Comparison of ENCODE assay signal across 9 cellular contexts in the genomic region with DNA sequence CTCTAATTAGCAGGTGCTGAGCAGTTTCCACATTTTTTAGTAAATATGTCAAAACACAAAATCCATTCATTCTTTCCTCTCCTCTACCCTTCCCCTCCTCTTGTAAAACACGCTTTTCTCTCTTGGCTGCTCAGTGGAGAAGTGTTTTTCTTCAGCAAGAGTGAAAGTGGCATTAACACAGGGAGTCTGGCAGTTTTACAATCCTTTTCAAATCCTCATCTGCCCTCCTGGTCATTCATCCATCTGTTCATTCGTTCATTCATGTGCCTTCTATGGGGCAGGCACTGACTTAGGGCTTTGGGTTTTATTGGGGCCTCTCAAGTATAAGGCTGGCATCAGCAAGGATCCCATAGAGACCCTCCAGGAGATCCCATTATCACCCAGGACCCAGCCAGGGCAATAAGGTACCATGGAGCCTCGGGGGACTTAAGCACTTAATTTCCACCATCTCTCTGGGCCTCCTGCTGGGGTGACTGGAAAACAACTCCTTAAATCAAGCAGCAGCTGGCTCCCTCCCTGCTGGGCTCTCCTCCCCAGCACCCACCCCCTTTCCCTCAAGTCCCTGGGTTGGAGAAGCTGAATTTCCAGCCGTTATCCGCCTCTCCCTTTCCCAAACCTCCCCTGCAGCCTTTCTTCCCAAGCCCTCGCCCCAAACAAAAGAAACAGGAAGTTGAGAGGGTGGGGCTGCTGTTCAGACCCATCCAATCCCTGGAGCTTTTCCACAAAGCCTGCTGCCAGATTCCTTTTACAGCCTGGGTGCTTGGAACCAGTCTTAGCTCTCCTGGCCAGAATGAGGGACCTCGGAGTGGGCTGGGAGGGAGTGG. TPM values are rescaled to one million over a fixed set of nuclear protein-coding genes. Genes with fewer than 3 reads are reported as not detected.
DNase-seq lines count a peak whose midpoint lies in the region; ATAC-seq and TF ChIP-seq lines count a peak whose summit lies in the region.
"Had no signal": no experiment of that assay in that cellular context is flagged by ENCODE, and none has a peak within 500 bp of the region (broad histone marks: within the 10 kb centered on the region; RNA-seq: fewer than 3 reads in every experiment).

No MANE protein-coding gene starts in this region.

- 20% methylated on average over 7 of the region's 7 CpGs for WGBS in prostate gland

- DNase-seq in HAP-1 (ENCODE audit: low spot score in 2 of 2) (peak; percentile 64 to 77), NCI-H774 (lab: John Stamatoyannopoulos, UW) (peak; percentile 57), fibroblast of the aortic adventitia (ENCODE audit: low read depth) (peak; percentile 94), prostate gland (ENCODE audit: low spot score) (peak; percentile 13), DMS114 treated with DMSO at 0.1 percent for 48 hours (lab: John Stamatoyannopoulos, UW; ENCODE audit: unreplicated experiment) (no peak), KG1 (lab: John Stamatoyannopoulos, UW) (no peak)
- DNase-seq: testis had no signal

- H3K27me3 ChIP-seq in HAP-1 (ENCODE audit: low read depth): no peaks in the 10 kb centered on the region
- no peaks in the 10 kb centered on the region for H3K27me3 ChIP-seq in prostate gland (replicated peaks; ENCODE audit: insufficient read depth)
- H3K27me3 ChIP-seq: testis had no signal

- intact Hi-C loops in prostate gland (cut with DNase I): no loop called here

- H3K36me3 ChIP-seq in HAP-1 (replicated peaks) (no peaks in the 10 kb centered on the region), prostate gland (no peaks in the 10 kb centered on the region)

- H3K9me3 ChIP-seq in HAP-1 (no peaks in the 10 kb centered on the region), prostate gland (no peaks in the 10 kb centered on the region)
- H3K9me3 ChIP-seq: testis had no signal

- H3K27ac ChIP-seq in prostate gland: no peak overlapping the region
- H3K27ac ChIP-seq: testis had no signal

- in situ Hi-C loops in HAP-1 (cut with MboI; ENCODE audit: low sequenced_read_pairs): no loop called here

- no peak for ATAC-seq in HG02610 (IDR thresholded peaks at IDR 0.05; ENCODE audit: unreplicated experiment)
- no peak for ATAC-seq in GM21576 (IDR thresholded peaks at IDR 0.05; ENCODE audit: unreplicated experiment)

- H3K4me1 ChIP-seq in HAP-1 (peaks cover 19% of the 10 kb centered on the region), prostate gland (replicated peaks) (peaks cover 4% of the 10 kb centered on the region)

- TF ChIP-seq POLR2A in prostate gland (IDR thresholded peaks at IDR 0.05): no peak

- H3K4me3 ChIP-seq in HAP-1 (no peak overlapping the region), fibroblast of the aortic adventitia (ENCODE audit: low read depth, low read length) (peak overlapping the region; percentile 17), prostate gland (no peak overlapping the region)
- H3K4me3 ChIP-seq: testis had no signal

- TF ChIP-seq CTCF in fibroblast of the aortic adventitia (IDR thresholded peaks at IDR 0.05; ENCODE audit: insufficient read depth, low read length) (peak; percentile 54), prostate gland (IDR thresholded peaks at IDR 0.05) (no peak)

RNA-seq across cellular contexts. Expression of gene MARCHF4, which starts 32.6 kb away (rescaled TPM):
- total RNA-seq in fibroblast of the aortic adventitia (ENCODE audit: low replicate concordance) (0.57 and 1.3 TPM in 2 replicates), prostate gland (not detected)

Comparison
In these comparisons a context has a peak if more than half of its experiments do, and no peak if none do; other contexts are left out.
1. DNase-seq: peak in HAP-1 (2 of 2), NCI-H774 (single experiment), fibroblast of the aortic adventitia (single experiment) and prostate gland (single experiment); none in DMS114 treated with DMSO at 0.1 percent for 48 hours (single experiment) and KG1 (single experiment).